In the genomic region with DNA sequence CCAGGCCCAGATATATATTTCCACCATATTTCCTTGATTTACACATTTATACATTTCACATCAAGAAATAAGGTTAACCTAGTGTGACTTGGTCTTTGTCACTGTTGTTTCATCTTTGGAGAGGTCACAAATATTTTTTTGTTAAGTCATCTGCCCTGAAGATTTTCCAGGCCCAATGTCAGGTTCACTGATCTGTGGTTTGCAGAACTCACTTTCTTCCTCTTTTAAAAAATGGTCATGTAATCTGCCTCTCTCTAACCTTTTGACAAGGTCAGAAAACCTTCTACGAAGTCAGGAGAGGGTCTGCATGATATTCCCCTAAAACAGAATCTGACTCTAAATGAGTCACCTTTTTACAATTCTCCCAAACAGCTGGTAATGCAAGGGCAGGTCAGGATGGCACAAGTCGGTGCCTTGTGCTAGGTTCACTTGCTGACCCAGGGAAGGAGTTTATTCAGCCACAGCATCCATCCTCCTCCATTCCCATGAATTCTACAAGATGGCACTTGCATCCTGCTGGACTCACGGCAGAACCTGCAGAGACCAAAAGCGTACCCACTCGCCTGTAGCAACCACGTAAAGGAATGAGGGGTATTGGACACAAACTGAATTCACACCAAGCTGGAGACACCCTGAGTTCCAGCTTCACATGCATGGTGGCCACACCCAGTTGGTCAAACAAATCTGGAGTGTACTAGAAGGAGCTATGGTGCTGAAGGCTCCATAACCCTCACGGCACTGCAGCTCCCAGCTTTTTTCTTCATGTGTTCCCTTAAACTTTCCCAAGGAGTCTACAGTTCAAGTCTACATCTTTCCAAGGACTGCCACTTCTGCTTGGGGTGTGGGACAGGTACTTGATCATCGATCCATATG, we compare ENCODE assay signal across 8 cellular contexts. TPM values are rescaled to one million over a fixed set of nuclear protein-coding genes. Genes with fewer than 3 reads are reported as not detected.
A peak's percentile ranks its signal among the peaks of the same experiment; 100 is the strongest.
DNase-seq lines count a peak whose midpoint lies in the region; FAIRE-seq and TF ChIP-seq lines count a peak whose summit lies in the region.

No MANE protein-coding gene starts in this region.

- H3K4me1 Mint-ChIP-seq in T-helper 1 cell treated with Interleukin-12 subunit alpha and Interleukin-12 subunit beta and Interleukin-4 antibody, amounts not matched to agents 30 μg/mL and 1 μg/mL, for 36 hours (ENCODE audit: low read depth) = peaks cover 31% of the 10 kb centered on the region

- peak overlapping the region; percentile 94 for H3K4me2 ChIP-seq in fibroblast of lung (ENCODE audit: extremely low read depth, insufficient read depth, low read length)
- peak overlapping the region; percentile 88 for H3K4me2 ChIP-seq in smooth muscle cell

- H3K9me3 Mint-ChIP-seq in T-helper 1 cell treated with Interleukin-12 subunit alpha and Interleukin-12 subunit beta and Interleukin-4 antibody, amounts not matched to agents 30 μg/mL and 1 μg/mL, for 36 hours = no peaks in the 10 kb centered on the region

- no peak overlapping the region for H3K27ac ChIP-seq in fibroblast of lung (ENCODE audit: insufficient read depth, low read length)
- no peak overlapping the region for H3K27ac ChIP-seq in smooth muscle cell (ENCODE audit: low read depth)
- no peak overlapping the region for H3K27ac ChIP-seq in substantia nigra (ENCODE audit: low read depth, low read length, poor library complexity, severe bottlenecking)

- TF ChIP-seq CTCF in fibroblast of lung (conservative IDR thresholded peaks at IDR 0.05 in 1 of 2, IDR thresholded peaks at IDR 0.05 in 1 of 2; ENCODE audit: low read depth in 1 of 2, low read length in 2 of 2) (no peak), smooth muscle cell (IDR thresholded peaks at IDR 0.05; ENCODE audit: borderline replicate concordance, insufficient read depth, poor library complexity, severe bottlenecking) (no peak)

- H3K9ac ChIP-seq in fibroblast of lung (ENCODE audit: insufficient read depth, low read length) (no peak overlapping the region), smooth muscle cell (ENCODE audit: low read depth) (no peak overlapping the region)

- H3K4me1 ChIP-seq in fibroblast of lung (ENCODE audit: control insufficient read depth, extremely low read depth, insufficient read depth, low read length) (peaks cover 13% of the 10 kb centered on the region), smooth muscle cell (ENCODE audit: low read depth) (peaks cover 13% of the 10 kb centered on the region)

- no peaks in the 10 kb centered on the region for H3K36me3 ChIP-seq in fibroblast of lung (ENCODE audit: control insufficient read depth, insufficient read depth, low read length)
- H3K36me3 ChIP-seq in smooth muscle cell (ENCODE audit: low read depth) = no peaks in the 10 kb centered on the region

- no peaks in the 10 kb centered on the region for H4K20me1 ChIP-seq in fibroblast of lung (ENCODE audit: control insufficient read depth, extremely low read depth, insufficient read depth, low read length)
- H4K20me1 ChIP-seq in smooth muscle cell (ENCODE audit: low read depth) = peaks cover 5% of the 10 kb centered on the region

- H3K79me2 ChIP-seq in fibroblast of lung (ENCODE audit: control insufficient read depth, insufficient read depth, low read length) = no peaks in the 10 kb centered on the region
- no peaks in the 10 kb centered on the region for H3K79me2 ChIP-seq in smooth muscle cell (ENCODE audit: low read depth)

- peaks cover 4% of the 10 kb centered on the region for H3K27me3 Mint-ChIP-seq in T-helper 1 cell treated with Interleukin-12 subunit alpha and Interleukin-12 subunit beta and Interleukin-4 antibody, amounts not matched to agents 30 μg/mL and 1 μg/mL, for 36 hours (ENCODE audit: low read depth)

- no peak overlapping the region for H2AFZ ChIP-seq in fibroblast of lung (ENCODE audit: low read length)
- H2AFZ ChIP-seq in smooth muscle cell (ENCODE audit: low read depth) = no peak overlapping the region

- H3K9me3 ChIP-seq in fibroblast of lung (ENCODE audit: control insufficient read depth, insufficient read depth, low read depth, low read length) = no peaks in the 10 kb centered on the region
- no peaks in the 10 kb centered on the region for H3K9me3 ChIP-seq in smooth muscle cell (replicated peaks; ENCODE audit: low read depth)

- H3K4me3 Mint-ChIP-seq in T-helper 1 cell treated with Interleukin-12 subunit alpha and Interleukin-12 subunit beta and Interleukin-4 antibody, amounts not matched to agents 30 μg/mL and 1 μg/mL, for 36 hours = peak overlapping the region; percentile 54

- no peak overlapping the region for H3K27ac Mint-ChIP-seq in T-helper 1 cell treated with Interleukin-12 subunit alpha and Interleukin-12 subunit beta and Interleukin-4 antibody, amounts not matched to agents 30 μg/mL and 1 μg/mL, for 36 hours

- H3K4me3 ChIP-seq in fibroblast of lung (replicated peaks in 1 of 4; ENCODE audit: control extremely low read depth in 1 of 4, insufficient read depth in 1 of 4, low read depth in 3 of 4, low read length in 4 of 4) (no peak overlapping the region), smooth muscle cell (no peak overlapping the region)

- 89% methylated on average over 8 of the region's 8 CpGs for WGBS in smooth muscle cell (ENCODE audit: low lambda C conversion rate)

- no peaks in the 10 kb centered on the region for H3K36me3 Mint-ChIP-seq in T-helper 1 cell treated with Interleukin-12 subunit alpha and Interleukin-12 subunit beta and Interleukin-4 antibody, amounts not matched to agents 30 μg/mL and 1 μg/mL, for 36 hours (ENCODE audit: low read depth)

- peak; percentile 5 for FAIRE-seq in RCC 7860 (lab: Jason Lieb, UNC)

- DNase-seq in T-helper 1 cell (no peak), RCC 7860 (ENCODE audit: low spot score) (no peak), fibroblast of lung (ENCODE audit: low read depth in 2 of 2) (no peak), smooth muscle cell (lab: John Stamatoyannopoulos, UW; ENCODE audit: unreplicated experiment) (no peak), substantia nigra (lab: John Stamatoyannopoulos, UW) (no peak), COLO829 (ENCODE audit: low spot score) (no peak)
- no peak for DNase-seq in activated effector memory CD4-positive, alpha-beta T cell treated with anti-CD3 and anti-CD28 coated beads, Interleukin-2, amount 50 U/mL, for 16 hours

- peaks cover 5% of the 10 kb centered on the region for H3F3A ChIP-seq in smooth muscle cell (ENCODE audit: low read depth)

- H3K27me3 ChIP-seq in fibroblast of lung (ENCODE audit: control insufficient read depth, insufficient read depth, low read length) = no peaks in the 10 kb centered on the region
- H3K27me3 ChIP-seq in smooth muscle cell (ENCODE audit: low read depth) = no peaks in the 10 kb centered on the region

RNA-seq across cellular contexts. Expression of gene KIAA0513, which starts 1.6 kb away (rescaled TPM):
- total RNA-seq in fibroblast of lung (19.5 and 22.3 TPM in 2 replicates), smooth muscle cell (3.3 and 11.2 TPM in 2 replicates)
- polyA plus RNA-seq in fibroblast of lung (11.7 and 13.8 TPM in 2 replicates), smooth muscle cell (3.2 and 5.3 TPM in 2 replicates)
- polyA plus RNA-seq in fibroblast of lung (2012) = 9.4 and 9.8 TPM in 2 replicates
- 11.9 and 13.1 TPM in 2 replicates for polyA minus RNA-seq in fibroblast of lung (ENCODE audit: low replicate concordance)

RNA-seq across cellular contexts. Expression of gene ZDHHC7, which starts 14.7 kb away (rescaled TPM):
- total RNA-seq in fibroblast of lung (88.6 and 135 TPM in 2 replicates), smooth muscle cell (35.3 and 39.1 TPM in 2 replicates)
- polyA plus RNA-seq in fibroblast of lung (86.2 and 96.4 TPM in 2 replicates), smooth muscle cell (31.9 and 42.9 TPM in 2 replicates)
- 65.1 and 75.5 TPM in 2 replicates for polyA plus RNA-seq in fibroblast of lung (2012)
- 458 and 490 TPM in 2 replicates for polyA minus RNA-seq in fibroblast of lung (ENCODE audit: low replicate concordance)
